12 cellular contexts compared by ENCODE assay signal in the genomic region with DNA sequence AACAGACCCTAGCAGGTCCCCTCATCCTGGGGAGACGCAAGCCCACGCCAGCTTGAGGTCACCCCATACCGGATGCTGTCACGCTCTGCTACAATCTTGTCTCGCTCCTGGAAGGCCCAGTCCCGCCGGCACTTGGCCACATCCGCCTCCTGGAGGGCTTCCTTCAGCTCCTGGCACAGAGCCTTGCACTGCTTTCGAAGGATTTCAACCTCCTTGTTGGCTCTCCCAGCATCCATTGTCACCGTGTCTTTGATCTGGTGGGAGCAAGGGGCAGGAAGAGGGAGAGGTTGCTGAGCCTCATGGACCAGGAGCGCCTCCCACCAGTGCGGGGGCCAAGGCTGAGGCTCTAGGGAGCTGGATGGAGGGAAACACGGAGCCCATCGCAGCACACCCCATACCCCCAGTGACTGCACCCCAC.
A peak's percentile ranks its signal among the peaks of the same experiment; 100 is the strongest.
DNase-seq lines count a peak whose midpoint lies in the region; ATAC-seq, FAIRE-seq and TF ChIP-seq lines count a peak whose summit lies in the region.
"Had no signal": no experiment of that assay in that cellular context is flagged by ENCODE, and none has a peak within 500 bp of the region (broad histone marks: within the 10 kb centered on the region; RNA-seq: fewer than 3 reads in every experiment).

No MANE protein-coding gene starts in this region.

- H3K4me3 ChIP-seq in heart left ventricle (no peak overlapping the region), gastrocnemius medialis (no peak overlapping the region), WERI-Rb-1 (ENCODE audit: low read depth, low read length) (no peak overlapping the region)
- H3K4me3 ChIP-seq: thoracic aorta had no signal

- H3K27me3 ChIP-seq in heart left ventricle (no peaks in the 10 kb centered on the region), gastrocnemius medialis (no peaks in the 10 kb centered on the region), WERI-Rb-1 (ENCODE audit: insufficient read depth, low read depth, severe bottlenecking) (no peaks in the 10 kb centered on the region)

- H3K9me3 Mint-ChIP-seq in T-helper 2 cell treated with Interferon-gamma antibody and Interleukin-4, amounts not matched to agents 5 μg/mL and 100 μg/mL, for 36 hours: no peaks in the 10 kb centered on the region
- H3K9me3 Mint-ChIP-seq: activated naive CD4-positive, alpha-beta T cell treated with anti-CD3 and anti-CD28 coated beads for 36 hours had no signal

- ATAC-seq in T-helper 17 cell (no peak), heart left ventricle (peak; percentile 34 to 84 (median 59)), gastrocnemius medialis (peak in 1 of 2 donors; percentile 5)

- H3K27me3 Mint-ChIP-seq in T-helper 2 cell treated with Interferon-gamma antibody and Interleukin-4, amounts not matched to agents 5 μg/mL and 100 μg/mL, for 36 hours (ENCODE audit: low read depth): no peaks in the 10 kb centered on the region
- no peaks in the 10 kb centered on the region for H3K27me3 Mint-ChIP-seq in T-helper 17 cell

- H3K36me3 ChIP-seq in heart left ventricle (peaks cover 0 to 70% (median 26%) of the 10 kb centered on the region in 9 donors), gastrocnemius medialis (peaks cover 0 to 73% of the 10 kb centered on the region in 2 donors), WERI-Rb-1 (peaks cover 90% of the 10 kb centered on the region)

- no peak for FAIRE-seq in HTR-8/SVneo (lab: Jason Lieb, UNC)
- FAIRE-seq: TTC549 had no signal

- H3K4me1 ChIP-seq in heart left ventricle (peaks cover 0 to 34% (median 12%) of the 10 kb centered on the region in 12 donors), gastrocnemius medialis (peaks cover 9 to 17% of the 10 kb centered on the region in 2 donors)

- H3K36me3 Mint-ChIP-seq in T-helper 2 cell treated with Interferon-gamma antibody and Interleukin-4, amounts not matched to agents 5 μg/mL and 100 μg/mL, for 36 hours (ENCODE audit: low read depth): no peaks in the 10 kb centered on the region
- H3K36me3 Mint-ChIP-seq in T-helper 17 cell (ENCODE audit: low read depth): no peaks in the 10 kb centered on the region

- H3K27ac ChIP-seq in heart left ventricle: peak overlapping the region in 10 of 12 donors; percentile 16 to 71 (median 46)
- peak overlapping the region; percentile 37 to 62 (median 50) for H3K27ac ChIP-seq in gastrocnemius medialis
- no peak overlapping the region for H3K27ac ChIP-seq in WERI-Rb-1
- H3K27ac ChIP-seq: thoracic aorta had no signal

- H3K27ac Mint-ChIP-seq in T-helper 2 cell treated with Interferon-gamma antibody and Interleukin-4, amounts not matched to agents 5 μg/mL and 100 μg/mL, for 36 hours: peak overlapping the region; percentile 96
- H3K27ac Mint-ChIP-seq in T-helper 17 cell: peak overlapping the region; percentile 98

- intact Hi-C loops in heart left ventricle (cut with DNase I): no loop called here
- intact Hi-C loops in gastrocnemius medialis (cut with DNase I; ENCODE audit: low total_unique reads): no loop called here

- H3K4me3 Mint-ChIP-seq in T-helper 2 cell treated with Interferon-gamma antibody and Interleukin-4, amounts not matched to agents 5 μg/mL and 100 μg/mL, for 36 hours: no peak overlapping the region
- peak overlapping the region; percentile 77 for H3K4me3 Mint-ChIP-seq in T-helper 17 cell

- 40 to 66% (median 55%) methylated on average over 11 to 14 of the region's 14 CpGs for WGBS in heart left ventricle, 4 donors

- TF ChIP-seq POLR2A in heart left ventricle (IDR thresholded peaks at IDR 0.05): no peak
- no peak for TF ChIP-seq POLR2A in gastrocnemius medialis (IDR thresholded peaks at IDR 0.05)

- no peak for DNase-seq in T-helper 2 cell treated with Interferon-gamma antibody and Interleukin-4, amounts not matched to agents 5 μg/mL and 100 μg/mL, for 36 hours (ENCODE audit: low spot score)
- DNase-seq in T-helper 2 cell (no peak), T-helper 17 cell (no peak), heart left ventricle (peak in 4 of 5 donors; percentile 57 to 75 (median 68)), gastrocnemius medialis (no peak), HTR-8/SVneo (ENCODE audit: insufficient read length, low spot score) (no peak), WERI-Rb-1 (no peak), DMS114 treated with DMSO at 0.1 percent for 48 hours (lab: John Stamatoyannopoulos, UW; ENCODE audit: unreplicated experiment) (no peak)
- DNase-seq: NCI-H2081 had no signal

- H3K9me3 ChIP-seq in T-helper 17 cell (ENCODE audit: control insufficient read depth, low read length, poor library complexity, severe bottlenecking) (no peaks in the 10 kb centered on the region), heart left ventricle (no peaks in the 10 kb centered on the region), gastrocnemius medialis (no peaks in the 10 kb centered on the region), WERI-Rb-1 (ENCODE audit: severe bottlenecking) (no peaks in the 10 kb centered on the region)
- H3K9me3 ChIP-seq: thoracic aorta had no signal

- H3K4me1 Mint-ChIP-seq in T-helper 2 cell treated with Interferon-gamma antibody and Interleukin-4, amounts not matched to agents 5 μg/mL and 100 μg/mL, for 36 hours (ENCODE audit: low read depth): peaks cover 19% of the 10 kb centered on the region
- H3K4me1 Mint-ChIP-seq in T-helper 17 cell: peaks cover 38% of the 10 kb centered on the region

- in situ Hi-C loops in gastrocnemius medialis (cut with MboI; ENCODE audit: low sequenced_read_pairs in 4 of 4): no loop called here

- TF ChIP-seq CTCF in heart left ventricle (IDR thresholded peaks at IDR 0.05) (no peak), gastrocnemius medialis (IDR thresholded peaks at IDR 0.05 in 4 of 5, conservative IDR thresholded peaks at IDR 0.05 in 1 of 5) (no peak), WERI-Rb-1 (IDR thresholded peaks at IDR 0.05; ENCODE audit: low read depth, low read length) (no peak)

Comparison
In these comparisons a context has a peak if more than half of its experiments do, and no peak if none do; other contexts are left out.
1. DNase-seq: peak in heart left ventricle (4 of 5); none in T-helper 2 cell treated with Interferon-gamma antibody and Interleukin-4, amounts not matched to agents 5 μg/mL and 100 μg/mL, for 36 hours (single experiment), T-helper 2 cell (0 of 5), T-helper 17 cell (0 of 3), gastrocnemius medialis (0 of 2), HTR-8/SVneo (single experiment), WERI-Rb-1 (single experiment) and DMS114 treated with DMSO at 0.1 percent for 48 hours (single experiment).